In the genomic region with DNA sequence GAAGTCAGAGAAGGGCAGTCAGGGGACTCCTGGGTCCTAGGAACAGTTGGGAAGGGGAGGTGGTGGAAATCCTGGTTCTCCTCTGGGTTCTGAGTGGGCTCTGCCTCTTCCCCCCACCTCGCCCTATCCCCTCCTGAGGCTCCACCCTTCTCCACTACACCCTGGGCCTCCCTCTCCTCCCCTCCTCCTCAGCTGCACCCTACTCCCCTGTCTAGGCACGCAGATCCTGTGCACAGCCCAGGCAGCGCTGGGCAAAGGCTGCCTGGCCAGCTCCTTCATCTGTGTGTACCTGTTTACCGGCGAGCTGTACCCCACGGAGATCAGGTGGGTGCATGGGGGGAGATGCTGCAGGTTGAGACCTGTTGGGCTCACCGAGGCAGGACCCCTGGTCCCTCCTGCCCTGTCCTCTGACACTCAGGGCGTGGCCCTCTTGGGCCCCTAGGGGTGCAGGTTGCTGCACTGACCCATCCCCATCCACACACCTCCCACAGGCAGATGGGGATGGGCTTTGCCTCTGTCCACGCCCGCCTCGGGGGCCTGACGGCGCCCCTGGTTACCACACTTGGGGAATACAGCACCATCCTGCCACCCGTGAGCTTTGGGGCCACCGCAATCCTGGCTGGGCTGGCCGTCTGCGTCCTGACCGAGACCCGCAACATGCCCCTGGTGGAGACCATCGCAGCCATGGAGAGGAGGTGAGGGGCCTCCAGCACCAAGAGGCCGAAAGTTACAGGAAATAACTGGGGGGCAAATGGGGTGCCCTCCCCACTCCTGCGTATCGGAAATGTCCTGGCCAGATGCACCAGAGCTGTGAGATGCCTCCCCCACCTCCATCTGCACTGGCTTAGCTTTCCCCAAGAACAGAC, we compare ENCODE assay signal across 2 cellular contexts.
TF ChIP-seq lines count a peak whose summit lies in the region.

No MANE protein-coding gene starts in this region.

TF ChIP-seq in A549, 52 proteins besides CTCF, POLR2A, EP300 and RAD21:
- no peak for TF ChIP-seq JUNB (IDR thresholded peaks at IDR 0.05)

TF ChIP-seq in HepG2, 621 proteins besides CTCF, POLR2A, EP300 and RAD21:
- TF ChIP-seq ZNF891 (CRISPR knock-in tag; IDR thresholded peaks at IDR 0.05) (no peak), KDM1A (CRISPR knock-in tag; IDR thresholded peaks at IDR 0.05) (no peak), FOXO1 (CRISPR knock-in tag; IDR thresholded peaks at IDR 0.05) (no peak), RAD51 (IDR thresholded peaks at IDR 0.05; ENCODE audit: borderline replicate concordance) (no peak), HOXA3 (CRISPR knock-in tag; IDR thresholded peaks at IDR 0.05) (no peak), ZNF607 (CRISPR knock-in tag; IDR thresholded peaks at IDR 0.05; ENCODE audit: borderline replicate concordance) (no peak), KDM5B (CRISPR knock-in tag; IDR thresholded peaks at IDR 0.05; ENCODE audit: borderline replicate concordance) (no peak)
- TF ChIP-seq, protein P1, sequence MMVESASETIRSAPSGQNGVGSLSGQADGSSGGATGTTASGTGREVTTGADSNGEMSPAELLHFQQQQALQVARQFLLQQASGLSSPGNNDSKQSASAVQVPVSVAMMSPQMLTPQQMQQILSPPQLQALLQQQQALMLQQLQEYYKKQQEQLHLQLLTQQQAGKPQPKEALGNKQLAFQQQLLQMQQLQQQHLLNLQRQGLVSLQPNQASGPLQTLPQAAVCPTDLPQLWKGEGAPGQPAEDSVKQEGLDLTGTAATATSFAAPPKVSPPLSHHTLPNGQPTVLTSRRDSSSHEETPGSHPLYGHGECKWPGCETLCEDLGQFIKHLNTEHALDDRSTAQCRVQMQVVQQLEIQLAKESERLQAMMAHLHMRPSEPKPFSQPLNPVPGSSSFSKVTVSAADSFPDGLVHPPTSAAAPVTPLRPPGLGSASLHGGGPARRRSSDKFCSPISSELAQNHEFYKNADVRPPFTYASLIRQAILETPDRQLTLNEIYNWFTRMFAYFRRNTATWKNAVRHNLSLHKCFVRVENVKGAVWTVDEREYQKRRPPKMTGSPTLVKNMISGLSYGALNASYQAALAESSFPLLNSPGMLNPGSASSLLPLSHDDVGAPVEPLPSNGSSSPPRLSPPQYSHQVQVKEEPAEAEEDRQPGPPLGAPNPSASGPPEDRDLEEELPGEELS (CRISPR knock-in tag; IDR thresholded peaks at IDR 0.05), result no peak
- TF ChIP-seq, protein P2, sequence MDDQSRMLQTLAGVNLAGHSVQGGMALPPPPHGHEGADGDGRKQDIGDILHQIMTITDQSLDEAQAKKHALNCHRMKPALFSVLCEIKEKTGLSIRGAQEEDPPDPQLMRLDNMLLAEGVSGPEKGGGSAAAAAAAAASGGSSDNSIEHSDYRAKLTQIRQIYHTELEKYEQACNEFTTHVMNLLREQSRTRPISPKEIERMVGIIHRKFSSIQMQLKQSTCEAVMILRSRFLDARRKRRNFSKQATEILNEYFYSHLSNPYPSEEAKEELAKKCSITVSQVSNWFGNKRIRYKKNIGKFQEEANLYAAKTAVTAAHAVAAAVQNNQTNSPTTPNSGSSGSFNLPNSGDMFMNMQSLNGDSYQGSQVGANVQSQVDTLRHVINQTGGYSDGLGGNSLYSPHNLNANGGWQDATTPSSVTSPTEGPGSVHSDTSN (CRISPR knock-in tag; IDR thresholded peaks at IDR 0.05; ENCODE audit: borderline replicate concordance), result no peak
- TF ChIP-seq, protein P3, sequence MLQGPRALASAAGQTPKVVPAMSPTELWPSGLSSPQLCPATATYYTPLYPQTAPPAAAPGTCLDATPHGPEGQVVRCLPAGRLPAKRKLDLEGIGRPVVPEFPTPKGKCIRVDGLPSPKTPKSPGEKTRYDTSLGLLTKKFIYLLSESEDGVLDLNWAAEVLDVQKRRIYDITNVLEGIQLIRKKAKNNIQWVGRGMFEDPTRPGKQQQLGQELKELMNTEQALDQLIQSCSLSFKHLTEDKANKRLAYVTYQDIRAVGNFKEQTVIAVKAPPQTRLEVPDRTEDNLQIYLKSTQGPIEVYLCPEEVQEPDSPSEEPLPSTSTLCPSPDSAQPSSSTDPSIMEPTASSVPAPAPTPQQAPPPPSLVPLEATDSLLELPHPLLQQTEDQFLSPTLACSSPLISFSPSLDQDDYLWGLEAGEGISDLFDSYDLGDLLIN (CRISPR knock-in tag; IDR thresholded peaks at IDR 0.05; ENCODE audit: borderline replicate concordance), result no peak
- TF ChIP-seq, protein P4, sequence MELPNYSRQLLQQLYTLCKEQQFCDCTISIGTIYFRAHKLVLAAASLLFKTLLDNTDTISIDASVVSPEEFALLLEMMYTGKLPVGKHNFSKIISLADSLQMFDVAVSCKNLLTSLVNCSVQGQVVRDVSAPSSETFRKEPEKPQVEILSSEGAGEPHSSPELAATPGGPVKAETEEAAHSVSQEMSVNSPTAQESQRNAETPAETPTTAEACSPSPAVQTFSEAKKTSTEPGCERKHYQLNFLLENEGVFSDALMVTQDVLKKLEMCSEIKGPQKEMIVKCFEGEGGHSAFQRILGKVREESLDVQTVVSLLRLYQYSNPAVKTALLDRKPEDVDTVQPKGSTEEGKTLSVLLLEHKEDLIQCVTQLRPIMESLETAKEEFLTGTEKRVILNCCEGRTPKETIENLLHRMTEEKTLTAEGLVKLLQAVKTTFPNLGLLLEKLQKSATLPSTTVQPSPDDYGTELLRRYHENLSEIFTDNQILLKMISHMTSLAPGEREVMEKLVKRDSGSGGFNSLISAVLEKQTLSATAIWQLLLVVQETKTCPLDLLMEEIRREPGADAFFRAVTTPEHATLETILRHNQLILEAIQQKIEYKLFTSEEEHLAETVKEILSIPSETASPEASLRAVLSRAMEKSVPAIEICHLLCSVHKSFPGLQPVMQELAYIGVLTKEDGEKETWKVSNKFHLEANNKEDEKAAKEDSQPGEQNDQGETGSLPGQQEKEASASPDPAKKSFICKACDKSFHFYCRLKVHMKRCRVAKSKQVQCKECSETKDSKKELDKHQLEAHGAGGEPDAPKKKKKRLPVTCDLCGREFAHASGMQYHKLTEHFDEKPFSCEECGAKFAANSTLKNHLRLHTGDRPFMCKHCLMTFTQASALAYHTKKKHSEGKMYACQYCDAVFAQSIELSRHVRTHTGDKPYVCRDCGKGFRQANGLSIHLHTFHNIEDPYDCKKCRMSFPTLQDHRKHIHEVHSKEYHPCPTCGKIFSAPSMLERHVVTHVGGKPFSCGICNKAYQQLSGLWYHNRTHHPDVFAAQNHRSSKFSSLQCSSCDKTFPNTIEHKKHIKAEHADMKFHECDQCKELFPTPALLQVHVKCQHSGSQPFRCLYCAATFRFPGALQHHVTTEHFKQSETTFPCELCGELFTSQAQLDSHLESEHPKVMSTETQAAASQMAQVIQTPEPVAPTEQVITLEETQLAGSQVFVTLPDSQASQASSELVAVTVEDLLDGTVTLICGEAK (IDR thresholded peaks at IDR 0.05), result no peak
- TF ChIP-seq, protein P4 (CRISPR knock-in tag; IDR thresholded peaks at IDR 0.05), result no peak
- TF ChIP-seq, protein P5, sequence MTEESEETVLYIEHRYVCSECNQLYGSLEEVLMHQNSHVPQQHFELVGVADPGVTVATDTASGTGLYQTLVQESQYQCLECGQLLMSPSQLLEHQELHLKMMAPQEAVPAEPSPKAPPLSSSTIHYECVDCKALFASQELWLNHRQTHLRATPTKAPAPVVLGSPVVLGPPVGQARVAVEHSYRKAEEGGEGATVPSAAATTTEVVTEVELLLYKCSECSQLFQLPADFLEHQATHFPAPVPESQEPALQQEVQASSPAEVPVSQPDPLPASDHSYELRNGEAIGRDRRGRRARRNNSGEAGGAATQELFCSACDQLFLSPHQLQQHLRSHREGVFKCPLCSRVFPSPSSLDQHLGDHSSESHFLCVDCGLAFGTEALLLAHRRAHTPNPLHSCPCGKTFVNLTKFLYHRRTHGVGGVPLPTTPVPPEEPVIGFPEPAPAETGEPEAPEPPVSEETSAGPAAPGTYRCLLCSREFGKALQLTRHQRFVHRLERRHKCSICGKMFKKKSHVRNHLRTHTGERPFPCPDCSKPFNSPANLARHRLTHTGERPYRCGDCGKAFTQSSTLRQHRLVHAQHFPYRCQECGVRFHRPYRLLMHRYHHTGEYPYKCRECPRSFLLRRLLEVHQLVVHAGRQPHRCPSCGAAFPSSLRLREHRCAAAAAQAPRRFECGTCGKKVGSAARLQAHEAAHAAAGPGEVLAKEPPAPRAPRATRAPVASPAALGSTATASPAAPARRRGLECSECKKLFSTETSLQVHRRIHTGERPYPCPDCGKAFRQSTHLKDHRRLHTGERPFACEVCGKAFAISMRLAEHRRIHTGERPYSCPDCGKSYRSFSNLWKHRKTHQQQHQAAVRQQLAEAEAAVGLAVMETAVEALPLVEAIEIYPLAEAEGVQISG (CRISPR knock-in tag; IDR thresholded peaks at IDR 0.05), result no peak
